Comparison of ENCODE assay signal across 1 cellular context in genomic region chr2:219466816-219467735, GRCh38.
TF ChIP-seq lines count a peak whose summit lies in the region.

No MANE protein-coding gene starts in this region.

TF ChIP-seq in WTC11, 78 proteins besides CTCF, POLR2A, EP300 and RAD21 (continued from another document):
- TF ChIP-seq, protein P1, sequence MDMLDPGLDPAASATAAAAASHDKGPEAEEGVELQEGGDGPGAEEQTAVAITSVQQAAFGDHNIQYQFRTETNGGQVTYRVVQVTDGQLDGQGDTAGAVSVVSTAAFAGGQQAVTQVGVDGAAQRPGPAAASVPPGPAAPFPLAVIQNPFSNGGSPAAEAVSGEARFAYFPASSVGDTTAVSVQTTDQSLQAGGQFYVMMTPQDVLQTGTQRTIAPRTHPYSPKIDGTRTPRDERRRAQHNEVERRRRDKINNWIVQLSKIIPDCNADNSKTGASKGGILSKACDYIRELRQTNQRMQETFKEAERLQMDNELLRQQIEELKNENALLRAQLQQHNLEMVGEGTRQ (CRISPR knock-in tag; IDR thresholded peaks at IDR 0.05): no peak
- TF ChIP-seq TCF7 (CRISPR knock-in tag; IDR thresholded peaks at IDR 0.05; ENCODE audit: low read depth) (0 out of 2 replicates have a peak, but pooled peaks have one; percentile 54), ZBTB43 (CRISPR knock-in tag; IDR thresholded peaks at IDR 0.05) (no peak), ATF2 (CRISPR knock-in tag; IDR thresholded peaks at IDR 0.05; ENCODE audit: borderline replicate concordance, low read depth) (no peak), ZNF396 (CRISPR knock-in tag; IDR thresholded peaks at IDR 0.05; ENCODE audit: borderline replicate concordance) (no peak)
- TF ChIP-seq, protein P2, sequence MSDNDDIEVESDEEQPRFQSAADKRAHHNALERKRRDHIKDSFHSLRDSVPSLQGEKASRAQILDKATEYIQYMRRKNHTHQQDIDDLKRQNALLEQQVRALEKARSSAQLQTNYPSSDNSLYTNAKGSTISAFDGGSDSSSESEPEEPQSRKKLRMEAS (CRISPR knock-in tag; IDR thresholded peaks at IDR 0.05): no peak
- TF ChIP-seq, protein P3, sequence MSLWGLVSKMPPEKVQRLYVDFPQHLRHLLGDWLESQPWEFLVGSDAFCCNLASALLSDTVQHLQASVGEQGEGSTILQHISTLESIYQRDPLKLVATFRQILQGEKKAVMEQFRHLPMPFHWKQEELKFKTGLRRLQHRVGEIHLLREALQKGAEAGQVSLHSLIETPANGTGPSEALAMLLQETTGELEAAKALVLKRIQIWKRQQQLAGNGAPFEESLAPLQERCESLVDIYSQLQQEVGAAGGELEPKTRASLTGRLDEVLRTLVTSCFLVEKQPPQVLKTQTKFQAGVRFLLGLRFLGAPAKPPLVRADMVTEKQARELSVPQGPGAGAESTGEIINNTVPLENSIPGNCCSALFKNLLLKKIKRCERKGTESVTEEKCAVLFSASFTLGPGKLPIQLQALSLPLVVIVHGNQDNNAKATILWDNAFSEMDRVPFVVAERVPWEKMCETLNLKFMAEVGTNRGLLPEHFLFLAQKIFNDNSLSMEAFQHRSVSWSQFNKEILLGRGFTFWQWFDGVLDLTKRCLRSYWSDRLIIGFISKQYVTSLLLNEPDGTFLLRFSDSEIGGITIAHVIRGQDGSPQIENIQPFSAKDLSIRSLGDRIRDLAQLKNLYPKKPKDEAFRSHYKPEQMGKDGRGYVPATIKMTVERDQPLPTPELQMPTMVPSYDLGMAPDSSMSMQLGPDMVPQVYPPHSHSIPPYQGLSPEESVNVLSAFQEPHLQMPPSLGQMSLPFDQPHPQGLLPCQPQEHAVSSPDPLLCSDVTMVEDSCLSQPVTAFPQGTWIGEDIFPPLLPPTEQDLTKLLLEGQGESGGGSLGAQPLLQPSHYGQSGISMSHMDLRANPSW (CRISPR knock-in tag; conservative IDR thresholded peaks at IDR 0.05; ENCODE audit: low read depth): no peak
